ENCODE assay signal across 9 cellular contexts in genomic region chr9:110143969-110144545, GRCh38.
DNase-seq lines count a peak whose midpoint lies in the region; ATAC-seq, FAIRE-seq and TF ChIP-seq lines count a peak whose summit lies in the region.
"Had no signal": no experiment of that assay in that cellular context is flagged by ENCODE, and none has a peak within 500 bp of the region (broad histone marks: within the 10 kb centered on the region; RNA-seq: fewer than 3 reads in every experiment).

No MANE protein-coding gene starts in this region.

- ATAC-seq in HG03159 (IDR thresholded peaks at IDR 0.05; ENCODE audit: unreplicated experiment) (peak; percentile 54), pancreas (peak in 3 of 4 donors; percentile 35 to 40 (median 37))

- peaks cover 0 to 12% (median 5%) of the 10 kb centered on the region in 3 donors for H3K4me1 ChIP-seq in pancreas
- H3K4me1 ChIP-seq in prostate gland (replicated peaks), result no peaks in the 10 kb centered on the region

- POLR2A ChIA-PET in activated CD4-positive, alpha-beta memory T cell treated with anti-CD3 and anti-CD28 coated beads, Interleukin-2, amount 10 ng/mL, durations not matched to agents 7 days and 5 days (lab: Charles Lee), result interaction anchor here (0.9 to 2.8 kb wide), 10 partner anchors 8 to 257 kb away, joined by 3 to 16 read pairs (median 5); partner anchors contain the start of gene TXN

- H3K9me3 Mint-ChIP-seq in CD14-positive monocyte, result no peaks in the 10 kb centered on the region
- H3K9me3 Mint-ChIP-seq in activated CD4-positive, alpha-beta memory T cell treated with anti-CD3 and anti-CD28 coated beads, Interleukin-2, amount 10 ng/mL, durations not matched to agents 7 days and 5 days, result no peaks in the 10 kb centered on the region
- H3K9me3 Mint-ChIP-seq: nephron had no signal

- H3K4me1 Mint-ChIP-seq in CD14-positive monocyte, result peaks cover 56% of the 10 kb centered on the region
- H3K4me1 Mint-ChIP-seq in activated CD4-positive, alpha-beta memory T cell treated with anti-CD3 and anti-CD28 coated beads, Interleukin-2, amount 10 ng/mL, durations not matched to agents 7 days and 5 days, result peaks cover 60% of the 10 kb centered on the region

- DNase-seq in CD14-positive monocyte (ENCODE audit: low spot score) (no peak), pancreas (no peak), prostate gland (ENCODE audit: low spot score) (no peak), NCI-H1930 (lab: John Stamatoyannopoulos, UW) (no peak), NCI-H146 (lab: John Stamatoyannopoulos, UW) (no peak)
- DNase-seq in activated CD4-positive, alpha-beta memory T cell treated with anti-CD3 and anti-CD28 coated beads, Interleukin-2, amount 10 ng/mL, durations not matched to agents 7 days and 5 days, result peak; percentile 56

- H3K36me3 Mint-ChIP-seq in CD14-positive monocyte, result no peaks in the 10 kb centered on the region
- H3K36me3 Mint-ChIP-seq in activated CD4-positive, alpha-beta memory T cell treated with anti-CD3 and anti-CD28 coated beads, Interleukin-2, amount 10 ng/mL, durations not matched to agents 7 days and 5 days (ENCODE audit: low read depth), result peaks cover 36% of the 10 kb centered on the region

- no peak overlapping the region for H3K4me3 ChIP-seq in pancreas
- no peak overlapping the region for H3K4me3 ChIP-seq in prostate gland

- H3K27me3 ChIP-seq in pancreas (no peaks in the 10 kb centered on the region), prostate gland (replicated peaks; ENCODE audit: insufficient read depth) (no peaks in the 10 kb centered on the region)

- FAIRE-seq in pancreas (lab: Jason Lieb, UNC), result no peak

- H3K27ac ChIP-seq in pancreas, result peak overlapping the region in 2 of 4 donors; percentile 13 to 19
- H3K27ac ChIP-seq in prostate gland, result no peak overlapping the region

- 71 to 76% methylated on average over 2 of the region's 2 CpGs for WGBS in pancreas, 2 donors
- 82% methylated on average over 2 of the region's 2 CpGs for WGBS in prostate gland

- intact Hi-C loops in CD14-positive monocyte (cut with micrococcal nuclease) (no loop called here), pancreas (cut with DNase I) (no loop called here), prostate gland (cut with DNase I) (no loop called here)

- H3K36me3 ChIP-seq in pancreas (no peaks in the 10 kb centered on the region), prostate gland (no peaks in the 10 kb centered on the region)

- peak overlapping the region in 6 of 7 donors; percentile 2 to 83 (median 52) for H3K27ac Mint-ChIP-seq in CD14-positive monocyte
- peak overlapping the region; percentile 95 for H3K27ac Mint-ChIP-seq in activated CD4-positive, alpha-beta memory T cell treated with anti-CD3 and anti-CD28 coated beads, Interleukin-2, amount 10 ng/mL, durations not matched to agents 7 days and 5 days
- H3K27ac Mint-ChIP-seq: nephron had no signal

- TF ChIP-seq CTCF in CD14-positive monocyte (IDR thresholded peaks at IDR 0.05) (peak; percentile 19), pancreas (IDR thresholded peaks at IDR 0.05) (no peak), prostate gland (IDR thresholded peaks at IDR 0.05) (no peak)

- peaks cover 0 to 1% (median under 1%) of the 10 kb centered on the region in 3 donors for H3K27me3 Mint-ChIP-seq in CD14-positive monocyte (ENCODE audit: low read depth in 3 of 3)
- no peaks in the 10 kb centered on the region for H3K27me3 Mint-ChIP-seq in activated CD4-positive, alpha-beta memory T cell treated with anti-CD3 and anti-CD28 coated beads, Interleukin-2, amount 10 ng/mL, durations not matched to agents 7 days and 5 days

- H3K9me3 ChIP-seq in pancreas (no peaks in the 10 kb centered on the region), prostate gland (no peaks in the 10 kb centered on the region)

- peak overlapping the region; percentile 24 to 25 for H3K4me3 Mint-ChIP-seq in CD14-positive monocyte
- peak overlapping the region; percentile 57 for H3K4me3 Mint-ChIP-seq in activated CD4-positive, alpha-beta memory T cell treated with anti-CD3 and anti-CD28 coated beads, Interleukin-2, amount 10 ng/mL, durations not matched to agents 7 days and 5 days
- H3K4me3 Mint-ChIP-seq: nephron had no signal

- CTCF ChIA-PET in activated CD4-positive, alpha-beta memory T cell treated with anti-CD3 and anti-CD28 coated beads, Interleukin-2, amount 10 ng/mL, durations not matched to agents 7 days and 5 days (lab: Charles Lee), result interaction anchor here (0.7 to 2.6 kb wide), 16 partner anchors 8 to 327 kb away, joined by 3 to 17 read pairs (median 5); no protein-coding TSS in a partner anchor

- TF ChIP-seq POLR2A in GM19099 (IDR thresholded peaks at IDR 0.05; ENCODE audit: extremely low read depth, insufficient read length, low read depth) (peak; percentile 33), prostate gland (IDR thresholded peaks at IDR 0.05) (no peak)
